In the genomic region with DNA sequence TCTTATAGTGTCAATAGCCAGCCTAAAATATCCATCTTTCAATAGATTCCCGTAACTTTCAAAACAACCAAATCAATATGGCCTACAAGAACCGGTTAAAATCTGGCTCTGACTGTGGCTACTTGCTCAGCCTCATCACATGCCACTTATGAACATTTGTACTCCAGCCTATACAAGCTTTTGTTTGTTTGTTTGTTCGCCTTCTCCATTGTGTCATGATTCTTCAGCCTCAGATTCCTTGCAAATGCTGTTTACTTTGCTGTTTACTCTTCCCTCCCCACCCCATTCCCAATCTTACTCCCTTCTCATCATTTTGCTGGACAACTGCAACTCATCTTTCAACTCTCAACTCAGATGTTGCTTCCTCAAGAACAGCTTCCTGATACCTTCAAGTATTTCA, we compare ENCODE assay signal across 32 cellular contexts.
"Had no signal": no experiment of that assay in that cellular context is flagged by ENCODE, and none has a peak within 500 bp of the region (broad histone marks: within the 10 kb centered on the region; RNA-seq: fewer than 3 reads in every experiment).

No MANE protein-coding gene starts in this region.

- H3K27me3 ChIP-seq: adrenal gland, body of pancreas, brain microvascular endothelial cell, breast epithelium had no signal

- H3K4me3 ChIP-seq: adrenal gland, body of pancreas, breast epithelium had no signal

- ATAC-seq: activated CD8-positive, alpha-beta T cell treated with anti-CD3 and anti-CD28 coated beads for 36 hours; activated naive CD4-positive, alpha-beta T cell treated with anti-CD3 and anti-CD28 coated beads, Interleukin-2, amount 50 U/mL, for 72 hours; activated T-cell treated with anti-CD3 and anti-CD28 coated beads, Interleukin-2, amount 50 U/mL, for 4 hours; activated T-cell treated with anti-CD3 and anti-CD28 coated beads, Interleukin-2, amount 50 U/mL, for 72 hours; activated T-helper 17 cell treated with anti-CD3 and anti-CD28 coated beads, Interleukin-2, amount 50 U/mL, for 72 hours; body of pancreas had no signal

- H3K4me1 ChIP-seq: adrenal gland, body of pancreas, breast epithelium had no signal

- H3K36me3 ChIP-seq: adrenal gland, brain microvascular endothelial cell, breast epithelium had no signal

- H3K9me3 ChIP-seq: adrenal gland, body of pancreas, breast epithelium had no signal

- H3K27ac ChIP-seq: adrenal gland, body of pancreas, brain microvascular endothelial cell, breast epithelium, VCaP had no signal

- DNase-seq: activated B cell treated with CpG ODN at 0.5 μM for 24 hours; activated CD4-positive, alpha-beta memory T cell treated with anti-CD3 and anti-CD28 coated beads for 36 hours; activated CD4-positive, alpha-beta T cell treated with anti-CD3 and anti-CD28 coated beads for 4 hours; activated CD4-positive, alpha-beta T cell treated with anti-CD3 and anti-CD28 coated beads, Interleukin-2, amount 10 ng/mL, durations not matched to agents 24 days and 14 days; activated CD4-positive, alpha-beta T cell treated with anti-CD3 and anti-CD28 coated beads, Interleukin-2, amount 50 U/mL, for 1 hour; activated CD4-positive, alpha-beta T cell treated with anti-CD3 and anti-CD28 coated beads, Interleukin-2, amount 50 U/mL, for 4 hours; activated CD4-positive, CD25-positive, alpha-beta regulatory T cell treated with anti-CD3 and anti-CD28 coated beads, Interleukin-2, amount 50 U/mL, for 72 hours; activated CD8-positive, alpha-beta memory T cell treated with anti-CD3 and anti-CD28 coated beads, Interleukin-2, amount 50 U/mL, for 4 hours; activated CD8-positive, alpha-beta T cell treated with anti-CD3 and anti-CD28 coated beads for 36 hours; activated effector memory CD4-positive, alpha-beta T cell treated with anti-CD3 and anti-CD28 coated beads, Interleukin-2, amount 50 U/mL, for 16 hours; activated gamma-delta T cell treated with Interleukin-2 at 50 U/mL for 16 hours; activated naive CD4-positive, alpha-beta T cell; activated naive CD4-positive, alpha-beta T cell treated with anti-CD3 and anti-CD28 coated beads for 36 hours; activated naive CD4-positive, alpha-beta T cell treated with anti-CD3 and anti-CD28 coated beads, Interleukin-2, amount 50 U/mL, for 16 hours; activated naive CD8-positive, alpha-beta T cell treated with anti-CD3 and anti-CD28 coated beads for 36 hours; activated T-cell treated with anti-CD3 and anti-CD28 coated beads for 4 hours; activated T-cell treated with anti-CD3 and anti-CD28 coated beads, Interleukin-2, amount 50 U/mL, for 1 hour; activated T-cell treated with anti-CD3 and anti-CD28 coated beads, Interleukin-2, amount 50 U/mL, for 4 hours; activated T-cell treated with anti-CD3 and anti-CD28 coated beads, Interleukin-2, amount 50 U/mL, for 72 hours; adrenal gland; amniotic stem cell; aorta; body of pancreas; brain microvascular endothelial cell; central memory CD4-positive, alpha-beta T cell; T-helper 1 cell; T-helper 2 cell; T-helper 9 cell had no signal
